6 cellular contexts compared by ENCODE assay signal in the genomic region with DNA sequence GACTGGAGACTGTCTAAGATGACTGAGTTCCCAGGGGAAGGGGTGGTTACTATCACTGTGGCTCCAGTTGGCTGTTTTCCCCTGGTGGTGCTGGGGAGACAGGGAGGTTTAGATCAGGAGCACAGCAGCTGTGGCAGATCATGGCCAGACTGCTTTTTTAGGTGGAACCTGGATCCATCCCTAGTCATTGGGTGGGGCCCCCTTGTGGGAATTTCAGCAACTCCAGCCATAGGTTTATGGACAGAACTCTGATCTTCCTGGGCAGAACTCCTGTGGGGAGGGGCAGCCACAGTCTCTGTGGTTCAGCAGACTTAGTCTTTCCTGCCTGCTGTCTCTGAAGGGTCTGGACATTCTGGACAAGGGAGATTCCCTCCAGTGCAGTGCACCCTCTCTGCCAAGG.
A peak's percentile ranks its signal among the peaks of the same experiment; 100 is the strongest.
DNase-seq lines count a peak whose midpoint lies in the region; TF ChIP-seq lines count a peak whose summit lies in the region.
"Not testable (repeated sequence)": the region's sequence is repeated elsewhere in the genome, so short reads cannot be mapped to it uniquely, and the experiment has no call there.

No MANE protein-coding gene starts in this region.

- H2BK20ac ChIP-seq in H9 (ENCODE audit: low read depth, low read length, poor library complexity, severe bottlenecking) = not testable (repeated sequence)

- H3K23me2 ChIP-seq in H9 (ENCODE audit: insufficient read length, low read depth, low read length, poor library complexity, severe bottlenecking) = not testable (repeated sequence)

- H3K36me3 ChIP-seq in endodermal cell (ENCODE audit: control insufficient read depth, insufficient read depth, low read length) = not testable (repeated sequence)

- not testable (repeated sequence) for H2BK120ac ChIP-seq in H9 (ENCODE audit: low read depth, low read length, poor library complexity, severe bottlenecking)

- H3K27me3 Mint-ChIP-seq in H9 (ENCODE audit: low read depth); endodermal cell (ENCODE audit: insufficient read depth): not testable (repeated sequence)

- H3K79me1 ChIP-seq in H9 (ENCODE audit: insufficient read depth, low read depth, low read length, poor library complexity, severe bottlenecking) = not testable (repeated sequence)

- H3K9me3 Mint-ChIP-seq in H9 = peaks cover 13 to 18% of the 10 kb centered on the region in 2 experiments; a peak in 4 of 5 replicates
- peaks cover 20% of the 10 kb centered on the region for H3K9me3 Mint-ChIP-seq in endodermal cell

- not testable (repeated sequence) for H3K4me3 Mint-ChIP-seq in H9, endodermal cell

- H4K8ac ChIP-seq in H9 (replicated peaks; ENCODE audit: insufficient read length, low read depth, low read length) = not testable (repeated sequence)

- H3K4me2 ChIP-seq in H9 (ENCODE audit: insufficient read depth, insufficient read length, low read length) = not testable (repeated sequence)

- peak; percentile 7 for DNase-seq in ELF-1 (ENCODE audit: low read depth, low spot score)
- DNase-seq in H9 = peak; percentile 40
- DNase-seq in OCI-M1 (lab: John Stamatoyannopoulos, UW) = peak; percentile 2
- peak; percentile 8 for DNase-seq in UCSD-AML1 (lab: John Stamatoyannopoulos, UW; ENCODE audit: unreplicated experiment)
- DNase-seq in endodermal cell = peak; percentile 72
- peak; percentile 48 for DNase-seq in islet precursor cell

- not testable (repeated sequence) for H3K9me3 ChIP-seq in H9 (ENCODE audit: control insufficient read depth, low read depth, low read length); endodermal cell (ENCODE audit: control insufficient read depth, low read length)

- not testable (repeated sequence) for H3K14ac ChIP-seq in H9 (ENCODE audit: insufficient read depth, low read length)

- TF ChIP-seq CTCF in H9 (conservative IDR thresholded peaks at IDR 0.05) = peak; percentile 45; the same call in 2 of the 3 replicates
- TF ChIP-seq CTCF in endodermal cell (conservative IDR thresholded peaks at IDR 0.05) = peak; percentile 63

- H3K79me2 ChIP-seq in H9 (ENCODE audit: insufficient read depth, low read length) = not testable (repeated sequence)

- not testable (repeated sequence) for H3K4me1 ChIP-seq in H9 (ENCODE audit: insufficient read depth, low read length); endodermal cell (ENCODE audit: control insufficient read depth, insufficient read depth, low read length)

- not testable (repeated sequence) for H3K18ac ChIP-seq in H9 (ENCODE audit: insufficient read length, low read depth, low read length)

- H3K56ac ChIP-seq in H9 (ENCODE audit: insufficient read length, low read depth, low read length) = not testable (repeated sequence)

- not testable (repeated sequence) for H4K91ac ChIP-seq in H9 (ENCODE audit: insufficient read length, low read depth, low read length)

- H3K27ac ChIP-seq in H9 (ENCODE audit: insufficient read length, low read depth, low read length); endodermal cell (ENCODE audit: low read depth, low read length): not testable (repeated sequence)

- not testable (repeated sequence) for H2BK5ac ChIP-seq in H9 (ENCODE audit: insufficient read length, low read length)

- H2BK12ac ChIP-seq in H9 (ENCODE audit: insufficient read length, low read depth, low read length) = not testable (repeated sequence)

- H3K4ac ChIP-seq in H9 (ENCODE audit: low read depth, low read length) = not testable (repeated sequence)

- H3T11ph ChIP-seq in H9 (ENCODE audit: low read length) = not testable (repeated sequence)

- not testable (repeated sequence) for H3K4me3 ChIP-seq in endodermal cell (ENCODE audit: low read length)

- not testable (repeated sequence) for H3K27me3 ChIP-seq in H9 (ENCODE audit: insufficient read depth, low read length); endodermal cell (ENCODE audit: control insufficient read depth, insufficient read depth, low read length, poor library complexity, severe bottlenecking)

- H4K5ac ChIP-seq in H9 (ENCODE audit: insufficient read length, low read depth, low read length) = not testable (repeated sequence)

- H3K4me1 Mint-ChIP-seq in H9, endodermal cell: not testable (repeated sequence)

- not testable (repeated sequence) for H2AK5ac ChIP-seq in H9 (ENCODE audit: insufficient read length, low read length)

- H2BK15ac ChIP-seq in H9 (ENCODE audit: low read depth, low read length) = not testable (repeated sequence)

- not testable (repeated sequence) for H3K27ac Mint-ChIP-seq in H9, endodermal cell

- H3K9ac ChIP-seq in H9 (ENCODE audit: extremely low read depth, insufficient read length, low read length); endodermal cell (ENCODE audit: extremely low read depth, low read length, poor library complexity, severe bottlenecking): not testable (repeated sequence)

- H2AFZ ChIP-seq in H9 (ENCODE audit: low read length) = not testable (repeated sequence)

- H3K36me3 Mint-ChIP-seq in H9 (ENCODE audit: insufficient read depth in 1 of 3, low read depth in 3 of 3) = peaks cover 0 to 21% (median 4%) of the 10 kb centered on the region in 3 experiments; a peak in 4 of 7 replicates
- H3K36me3 Mint-ChIP-seq in endodermal cell (ENCODE audit: low read depth) = not testable (repeated sequence)

- not testable (repeated sequence) for H3K23ac ChIP-seq in H9 (ENCODE audit: insufficient read length, low read depth, low read length)

- not testable (repeated sequence) for H4K20me1 ChIP-seq in H9 (ENCODE audit: control insufficient read depth, insufficient read depth, insufficient read length)

Comparison
In these comparisons a context has a peak if more than half of its experiments do, and no peak if none do; other contexts are left out.
1. DNase-seq: peak in every context shown above with its lines; median percentile 72 in endodermal cell; 48 in islet precursor cell; 40 in H9; 8 in UCSD-AML1; 7 in ELF-1; 2 in OCI-M1.